8 cellular contexts compared by ENCODE assay signal in the genomic region with DNA sequence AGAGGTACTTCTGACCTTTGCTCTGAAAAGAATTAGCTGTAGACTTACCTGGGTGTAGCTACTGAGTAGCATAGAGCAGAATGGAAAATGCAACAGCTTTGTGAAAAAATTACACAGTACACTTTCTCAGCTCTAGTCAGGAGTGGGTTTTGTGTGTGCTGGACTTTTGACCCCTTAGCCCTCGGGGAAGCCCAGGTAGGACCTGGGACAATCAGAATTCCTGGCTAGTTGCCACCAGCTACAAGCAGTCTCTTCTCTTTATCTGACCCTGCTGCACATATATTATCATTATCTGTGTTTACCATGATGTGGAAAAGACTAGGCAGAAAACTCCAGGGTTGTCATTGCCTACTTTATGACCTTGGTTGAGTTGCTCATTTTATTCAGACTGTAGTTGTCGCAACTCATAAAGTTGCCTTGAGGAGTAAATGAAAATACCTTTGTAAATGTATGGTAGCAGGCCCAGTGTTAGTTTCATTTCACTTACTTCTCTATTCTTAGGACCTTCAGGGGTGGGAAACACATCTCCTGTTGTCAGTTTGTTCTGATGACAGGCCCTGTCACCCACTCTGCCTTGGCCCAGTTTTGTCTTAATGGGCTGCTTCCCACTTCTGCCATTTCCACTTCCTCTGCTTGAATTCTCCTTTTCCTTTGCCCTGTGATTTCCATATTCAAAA. TPM values are rescaled to one million over a fixed set of nuclear protein-coding genes. Genes with fewer than 3 reads are reported as not detected.
DNase-seq lines count a peak whose midpoint lies in the region; ATAC-seq and TF ChIP-seq lines count a peak whose summit lies in the region.

No MANE protein-coding gene starts in this region.

- ATAC-seq in GM18511 (IDR thresholded peaks at IDR 0.05; ENCODE audit: unreplicated experiment), result peak; percentile 19
- ATAC-seq in HG02623 (IDR thresholded peaks at IDR 0.05; ENCODE audit: unreplicated experiment), result peak; percentile 14
- ATAC-seq in T-cell (replicated peaks in 1 of 4), result no peak

- peak overlapping the region; percentile 19 to 44 (median 21) for H3K4me3 Mint-ChIP-seq in T-cell

- CTCF ChIA-PET in T-cell (lab: Charles Lee), result no interaction called here

- H3K4me1 Mint-ChIP-seq in T-cell, result peaks cover 73 to 94% (median 89%) of the 10 kb centered on the region in 3 donors

- H3K9me3 ChIP-seq in muscle layer of duodenum (ENCODE audit: control insufficient read depth in 1 of 2, low read length in 2 of 2), result no peaks in the 10 kb centered on the region
- H3K9me3 ChIP-seq in prostate gland, result no peaks in the 10 kb centered on the region
- H3K9me3 ChIP-seq in sigmoid colon, result no peaks in the 10 kb centered on the region

- no peaks in the 10 kb centered on the region for H3K9me3 Mint-ChIP-seq in T-cell

- peak overlapping the region; percentile 74 to 77 for H3K27ac Mint-ChIP-seq in T-cell

- intact Hi-C loops in prostate gland (cut with DNase I), result no loop called here
- intact Hi-C loops in sigmoid colon (cut with DNase I), result no loop called here

- H3K27ac ChIP-seq in muscle layer of duodenum (ENCODE audit: low read length), result peak overlapping the region; percentile 21
- H3K27ac ChIP-seq in prostate gland, result no peak overlapping the region
- peak overlapping the region in 2 of 4 donors; percentile 12 to 16 for H3K27ac ChIP-seq in sigmoid colon

- H3K4me1 ChIP-seq in muscle layer of duodenum (ENCODE audit: control insufficient read depth in 1 of 2, insufficient read depth in 2 of 2, low read length in 2 of 2) (peaks cover 1 to 34% of the 10 kb centered on the region in 2 donors), prostate gland (replicated peaks) (peaks cover 3% of the 10 kb centered on the region), sigmoid colon (peaks cover 0 to 52% (median 41%) of the 10 kb centered on the region in 4 donors)

- 83% methylated on average over 2 of the region's 2 CpGs for WGBS in prostate gland
- WGBS in sigmoid colon, 2 donors, result 16 to 58% methylated on average over 2 of the region's 2 CpGs

- POLR2A ChIA-PET in T-cell (lab: Charles Lee), result interaction anchor here in 1 of 2 donors (0.5 kb wide), 1 partner anchor 533 kb away, joined by 3 read pairs; no protein-coding TSS in a partner anchor

- peaks cover 3% of the 10 kb centered on the region for H3K36me3 Mint-ChIP-seq in T-cell

- H3K4me3 ChIP-seq in muscle layer of duodenum (ENCODE audit: low read depth in 1 of 2, low read length in 2 of 2) (no peak overlapping the region), prostate gland (no peak overlapping the region), sigmoid colon (no peak overlapping the region)

- H3K36me3 ChIP-seq in muscle layer of duodenum (ENCODE audit: control insufficient read depth in 1 of 2, insufficient read depth in 2 of 2, low read length in 2 of 2) (peaks cover 0 to 5% of the 10 kb centered on the region in 2 donors), prostate gland (no peaks in the 10 kb centered on the region), sigmoid colon (no peaks in the 10 kb centered on the region)

- H3K27me3 Mint-ChIP-seq in T-cell, result no peaks in the 10 kb centered on the region

- no peak for TF ChIP-seq EP300 in sigmoid colon (IDR thresholded peaks at IDR 0.05)

- no peak for TF ChIP-seq POLR2A in prostate gland (IDR thresholded peaks at IDR 0.05)
- TF ChIP-seq POLR2A in sigmoid colon (IDR thresholded peaks at IDR 0.05), result no peak

- H3K27me3 ChIP-seq in muscle layer of duodenum (ENCODE audit: low read depth, low read length) (no peaks in the 10 kb centered on the region), prostate gland (replicated peaks; ENCODE audit: insufficient read depth) (no peaks in the 10 kb centered on the region), sigmoid colon (no peaks in the 10 kb centered on the region)

- DNase-seq in T-cell (no peak), HK-2 (ENCODE audit: unreplicated experiment) (no peak), prostate gland (ENCODE audit: low spot score) (no peak), sigmoid colon (no peak), NCI-H510A treated with DMSO at 0.1 percent for 48 hours (lab: John Stamatoyannopoulos, UW) (no peak)

- no peak for TF ChIP-seq CTCF in prostate gland (IDR thresholded peaks at IDR 0.05)
- TF ChIP-seq CTCF in sigmoid colon (IDR thresholded peaks at IDR 0.05), result no peak

RNA-seq across cellular contexts. Expression of gene NEK7, which starts 5.4 kb away (rescaled TPM):
- total RNA-seq in T-cell (10 to 100 TPM; 31.8 to 75.4 (median 69.9) TPM), prostate gland (10 to 100 TPM; 53.3 to 70.9 TPM), sigmoid colon (100 to 1,000 TPM; 171 to 312 (median 199) TPM)
- polyA plus RNA-seq in sigmoid colon, result 10 to 100 TPM; 15.2 to 39.0 (median 26.1) TPM

Comparison
In these comparisons a context has a peak if more than half of its experiments do, and no peak if none do; other contexts are left out.
1. ATAC-seq: peak in GM18511 (single experiment) and HG02623 (single experiment); none in T-cell (0 of 4).